In genomic region chr6:138526822-138527235, GRCh38 we compare ENCODE assay signal across 18 cellular contexts. TPM values are rescaled to one million over a fixed set of nuclear protein-coding genes. Genes with fewer than 3 reads are reported as not detected.
DNase-seq lines count a peak whose midpoint lies in the region; ATAC-seq and TF ChIP-seq lines count a peak whose summit lies in the region.
"Had no signal": no experiment of that assay in that cellular context is flagged by ENCODE, and none has a peak within 500 bp of the region (broad histone marks: within the 10 kb centered on the region; RNA-seq: fewer than 3 reads in every experiment).

No MANE protein-coding gene starts in this region.

- POLR2A ChIA-PET in IMR-90 (lab: Charles Lee; ENCODE audit: unreplicated experiment), result interaction anchor here (0.6 kb wide), 1 partner anchor 18 kb away, joined by 4 read pairs; no protein-coding TSS in a partner anchor

- no peak overlapping the region for H4K91ac ChIP-seq in IMR-90 (ENCODE audit: insufficient read depth, low read depth, low read length)

- peaks cover 23 to 38% of the 10 kb centered on the region in 2 experiments for H3K79me1 ChIP-seq in IMR-90 (ENCODE audit: low read depth in 1 of 2, low read length in 2 of 2)

- no peaks in the 10 kb centered on the region for H3K36me3 Mint-ChIP-seq in activated T-helper 1 cell treated with anti-CD3 and anti-CD28 coated beads, Interleukin-12 subunit alpha, Interleukin-12 subunit beta, Interleukin-2, Interleukin-4 antibody, amounts not matched to agents 30 ng/mL and 10 ng/mL and 1 ng/mL, durations not matched to agents 14 hours and 24 hours and 36 hours (ENCODE audit: low read depth)
- H3K36me3 Mint-ChIP-seq: CD8-positive, alpha-beta T cell; immature natural killer cell had no signal

- H3K14ac ChIP-seq in IMR-90 (replicated peaks; ENCODE audit: low read depth, low read length), result 0 out of 2 replicates have a peak overlapping the region, but pooled peaks have one; percentile 29

- H3K4ac ChIP-seq in IMR-90 (ENCODE audit: low read depth, low read length), result no peak overlapping the region

- H4K8ac ChIP-seq in IMR-90 (ENCODE audit: low read depth in 2 of 2, low read length in 2 of 2), result no peak overlapping the region

- dilution Hi-C loops in IMR-90 (cut with HindIII; ENCODE audit: low sequenced_read_pairs, unreplicated experiment), result no loop called here

- TF ChIP-seq RAD21 in IMR-90 (IDR thresholded peaks at IDR 0.05; ENCODE audit: low read length), result no peak

- intact Hi-C loops in IMR-90 (cut with micrococcal nuclease), result no loop called here
- intact Hi-C loops in ovary (cut with DNase I), result loop anchor here in 1 of 4 donors (10.0 kb wide), 1 partner anchor 412 kb away; no protein-coding TSS in a partner anchor
- intact Hi-C loops in activated T-helper 1 cell treated with anti-CD3 and anti-CD28 coated beads, Interleukin-12 subunit alpha, Interleukin-12 subunit beta, Interleukin-2, Interleukin-4 antibody, amounts not matched to agents 30 ng/mL and 10 ng/mL and 1 ng/mL, durations not matched to agents 14 hours and 24 hours and 36 hours (cut with micrococcal nuclease), result no loop called here

- TF ChIP-seq CTCF in IMR-90 (conservative IDR thresholded peaks at IDR 0.05; ENCODE audit: low read depth, low read length) (no peak), fibroblast of the aortic adventitia (IDR thresholded peaks at IDR 0.05; ENCODE audit: insufficient read depth, low read length) (no peak), osteoblast (IDR thresholded peaks at IDR 0.05; ENCODE audit: extremely low read depth, low read depth, low read length) (no peak), ovary (IDR thresholded peaks at IDR 0.05) (no peak)

- H3K27me3 Mint-ChIP-seq in activated T-helper 1 cell treated with anti-CD3 and anti-CD28 coated beads, Interleukin-12 subunit alpha, Interleukin-12 subunit beta, Interleukin-2, Interleukin-4 antibody, amounts not matched to agents 30 ng/mL and 10 ng/mL and 1 ng/mL, durations not matched to agents 14 hours and 24 hours and 36 hours (ENCODE audit: insufficient read depth), result peaks cover 14% of the 10 kb centered on the region

- H2BK5ac ChIP-seq in IMR-90 (ENCODE audit: low read depth, low read length, poor library complexity, severe bottlenecking), result no peak overlapping the region

- 0 out of 2 replicates have a peak overlapping the region, but pooled peaks have one; percentile 6 for H3K4me2 ChIP-seq in IMR-90 (ENCODE audit: low read depth, low read length)
- H3K4me2 ChIP-seq in osteoblast (ENCODE audit: insufficient read depth, low read length), result peak overlapping the region; percentile 72
- H3K4me2 ChIP-seq: SK-N-SH had no signal

- H3K4me1 ChIP-seq in IMR-90 (ENCODE audit: control insufficient read depth, insufficient read depth, low read length) (peaks cover 2% of the 10 kb centered on the region; the same call in 1 of the 2 replicates), SJCRH30 (peaks cover 5% of the 10 kb centered on the region; the same call in 1 of the 2 replicates), osteoblast (ENCODE audit: insufficient read depth, low read length) (peaks cover 6% of the 10 kb centered on the region), ovary (ENCODE audit: insufficient read depth) (no peaks in the 10 kb centered on the region)
- H3K4me1 ChIP-seq in effector memory CD4-positive, alpha-beta T cell (ENCODE audit: control insufficient read depth, insufficient read depth, low read length, poor library complexity, severe bottlenecking), result no peaks in the 10 kb centered on the region
- H3K4me1 ChIP-seq: tibial artery had no signal

- no peak overlapping the region for H3K4me3 Mint-ChIP-seq in activated T-helper 1 cell treated with anti-CD3 and anti-CD28 coated beads, Interleukin-12 subunit alpha, Interleukin-12 subunit beta, Interleukin-2, Interleukin-4 antibody, amounts not matched to agents 30 ng/mL and 10 ng/mL and 1 ng/mL, durations not matched to agents 14 hours and 24 hours and 36 hours
- H3K4me3 Mint-ChIP-seq: activated T-cell treated with anti-CD3 and anti-CD28 coated beads, Interleukin-2, amount 50 U/mL, for 4 hours; CD8-positive, alpha-beta T cell; immature natural killer cell had no signal

- DNase-seq in IMR-90 (no peak), SJCRH30 (peak; percentile 22 to 66), fibroblast of the aortic adventitia (ENCODE audit: low read depth) (peak; percentile 19), osteoblast (ENCODE audit: insufficient read length, low spot score, missing footprints) (no peak), ovary (no peak), hepatic stellate cell (ENCODE audit: low spot score) (no peak)
- DNase-seq in effector memory CD4-positive, alpha-beta T cell, result no peak
- DNase-seq in activated T-helper 1 cell treated with anti-CD3 and anti-CD28 coated beads, Interleukin-12 subunit alpha, Interleukin-12 subunit beta, Interleukin-2, Interleukin-4 antibody, amounts not matched to agents 30 ng/mL and 10 ng/mL and 1 ng/mL, durations not matched to agents 14 hours and 24 hours and 36 hours (ENCODE audit: low spot score), result no peak
- DNase-seq: activated CD4-positive, CD25-positive, alpha-beta regulatory T cell treated with anti-CD3 and anti-CD28 coated beads, Interleukin-2, amount 50 U/mL, for 72 hours; activated T-cell treated with anti-CD3 and anti-CD28 coated beads, Interleukin-2, amount 50 U/mL, for 4 hours; CD8-positive, alpha-beta T cell; immature natural killer cell; MG63; NCI-H524 treated with DMSO at 0.1 percent for 48 hours; SK-N-SH; tibial artery had no signal

- CTCF ChIA-PET in IMR-90 (lab: Yijun Ruan, JAX), result no interaction called here

- no peaks in the 10 kb centered on the region for H3K9me3 ChIP-seq in IMR-90 (ENCODE audit: control insufficient read depth, insufficient read depth, low read length)
- H3K9me3 ChIP-seq in SJCRH30 (replicated peaks), result no peaks in the 10 kb centered on the region
- no peaks in the 10 kb centered on the region for H3K9me3 ChIP-seq in osteoblast (ENCODE audit: low read depth, low read length)
- no peaks in the 10 kb centered on the region for H3K9me3 ChIP-seq in ovary
- no peaks in the 10 kb centered on the region for H3K9me3 ChIP-seq in effector memory CD4-positive, alpha-beta T cell (ENCODE audit: control insufficient read depth, low read length)
- H3K9me3 ChIP-seq: MG63, SK-N-SH, tibial artery had no signal

- no peak overlapping the region for H4K5ac ChIP-seq in IMR-90 (ENCODE audit: low read depth, low read length)

- in situ Hi-C loops in IMR-90 (cut with MboI; ENCODE audit: low sequenced_read_pairs), result no loop called here

- no peak overlapping the region for H3K18ac ChIP-seq in IMR-90 (ENCODE audit: low read depth, low read length)

- no TSS peak for BruUV-seq in IMR-90 (replicated peaks; lab: Mats Ljungman, UMichigan)

- no peaks in the 10 kb centered on the region for H3K27me3 ChIP-seq in IMR-90 (ENCODE audit: control insufficient read depth, insufficient read depth, low read length)
- no peaks in the 10 kb centered on the region for H3K27me3 ChIP-seq in SJCRH30
- H3K27me3 ChIP-seq in osteoblast (ENCODE audit: insufficient read depth, low read length), result no peaks in the 10 kb centered on the region
- no peaks in the 10 kb centered on the region for H3K27me3 ChIP-seq in ovary
- H3K27me3 ChIP-seq in effector memory CD4-positive, alpha-beta T cell (replicated peaks; ENCODE audit: control insufficient read depth, insufficient read depth, low read length, poor library complexity, severe bottlenecking), result no peaks in the 10 kb centered on the region
- H3K27me3 ChIP-seq: MG63, tibial artery had no signal

- H4K20me1 ChIP-seq in IMR-90 (ENCODE audit: insufficient read depth, low read length) (no peaks in the 10 kb centered on the region), osteoblast (ENCODE audit: insufficient read depth, low read length) (no peaks in the 10 kb centered on the region)

- H2AK5ac ChIP-seq in IMR-90 (ENCODE audit: low read depth, low read length), result no peak overlapping the region; the same call in 1 of the 2 replicates

- no peak overlapping the region for H3K4me3 ChIP-seq in IMR-90 (ENCODE audit: insufficient read depth, low read depth, low read length)
- H3K4me3 ChIP-seq in SJCRH30, result peak overlapping the region; percentile 31
- H3K4me3 ChIP-seq in fibroblast of the aortic adventitia (ENCODE audit: low read depth, low read length), result peak overlapping the region; percentile 1
- H3K4me3 ChIP-seq in osteoblast (ENCODE audit: insufficient read depth, low read length), result peak overlapping the region; percentile 64
- no peak overlapping the region for H3K4me3 ChIP-seq in ovary
- no peak overlapping the region for H3K4me3 ChIP-seq in effector memory CD4-positive, alpha-beta T cell (ENCODE audit: insufficient read depth, low read depth, low read length, poor library complexity, severe bottlenecking)
- H3K4me3 ChIP-seq: MG63, skin epidermis, tibial artery had no signal

- no peak overlapping the region for H2AK9ac ChIP-seq in IMR-90 (replicated peaks; ENCODE audit: low read depth, low read length, poor library complexity)

- no peak for TF ChIP-seq POLR2A in IMR-90 (IDR thresholded peaks at IDR 0.05; ENCODE audit: low read depth, low read length)
- no peak for TF ChIP-seq POLR2A in ovary (IDR thresholded peaks at IDR 0.05)

- no peak overlapping the region for H3K27ac ChIP-seq in IMR-90 (ENCODE audit: insufficient read depth, low read length)
- H3K27ac ChIP-seq in SJCRH30, result no peak overlapping the region
- H3K27ac ChIP-seq in osteoblast (ENCODE audit: low read depth, low read length), result no peak overlapping the region
- no peak overlapping the region for H3K27ac ChIP-seq in ovary
- no peak overlapping the region for H3K27ac ChIP-seq in effector memory CD4-positive, alpha-beta T cell (ENCODE audit: insufficient read depth, low read length, poor library complexity, severe bottlenecking)
- H3K27ac ChIP-seq: HL-60, skin epidermis, tibial artery had no signal

- H2BK120ac ChIP-seq in IMR-90 (ENCODE audit: low read depth, low read length), result 0 out of 2 replicates have a peak overlapping the region, but pooled peaks have one; percentile 3

- no peak overlapping the region; the same call in 1 of the 2 replicates for H2BK20ac ChIP-seq in IMR-90 (ENCODE audit: low read depth, low read length)

- H3K56ac ChIP-seq in IMR-90 (ENCODE audit: extremely low read depth, insufficient read depth, low read length), result no peak overlapping the region

- no peaks in the 10 kb centered on the region for H3K79me2 ChIP-seq in osteoblast (ENCODE audit: insufficient read depth, low read length)

- H3K9ac ChIP-seq in IMR-90 (ENCODE audit: low read depth, low read length), result no peak overlapping the region
- H3K9ac ChIP-seq: SK-N-SH had no signal

- H3K9me3 Mint-ChIP-seq in activated T-helper 1 cell treated with anti-CD3 and anti-CD28 coated beads, Interleukin-12 subunit alpha, Interleukin-12 subunit beta, Interleukin-2, Interleukin-4 antibody, amounts not matched to agents 30 ng/mL and 10 ng/mL and 1 ng/mL, durations not matched to agents 14 hours and 24 hours and 36 hours, result no peaks in the 10 kb centered on the region
- H3K9me3 Mint-ChIP-seq: activated T-cell treated with anti-CD3 and anti-CD28 coated beads, Interleukin-2, amount 50 U/mL, for 4 hours; CD8-positive, alpha-beta T cell; immature natural killer cell had no signal

- H2AFZ ChIP-seq in IMR-90 (replicated peaks; ENCODE audit: low read length, poor library complexity) (no peak overlapping the region), osteoblast (ENCODE audit: low read length) (peak overlapping the region; percentile 87)

- H2BK15ac ChIP-seq in IMR-90 (ENCODE audit: low read depth, low read length), result no peak overlapping the region

- no peak overlapping the region for H3K27ac Mint-ChIP-seq in activated T-helper 1 cell treated with anti-CD3 and anti-CD28 coated beads, Interleukin-12 subunit alpha, Interleukin-12 subunit beta, Interleukin-2, Interleukin-4 antibody, amounts not matched to agents 30 ng/mL and 10 ng/mL and 1 ng/mL, durations not matched to agents 14 hours and 24 hours and 36 hours
- H3K27ac Mint-ChIP-seq: CD8-positive, alpha-beta T cell; immature natural killer cell had no signal

- H3K9me1 ChIP-seq in IMR-90 (ENCODE audit: insufficient read depth, low read length), result no peaks in the 10 kb centered on the region; the same call in 1 of the 2 replicates

- H3K36me3 ChIP-seq in IMR-90 (ENCODE audit: control insufficient read depth, insufficient read depth, low read length) (no peaks in the 10 kb centered on the region), SJCRH30 (no peaks in the 10 kb centered on the region), osteoblast (ENCODE audit: insufficient read depth, low read length) (no peaks in the 10 kb centered on the region), ovary (no peaks in the 10 kb centered on the region)
- no peaks in the 10 kb centered on the region for H3K36me3 ChIP-seq in effector memory CD4-positive, alpha-beta T cell (ENCODE audit: control insufficient read depth, insufficient read depth, low read length)
- H3K36me3 ChIP-seq: MG63, tibial artery had no signal

- WGBS in IMR-90 (ENCODE audit: extremely low coverage in 2 of 2, insufficient read length in 1 of 2), 2 experiments, result 67% methylated on average over 4 of the region's 11 CpGs; no CpG with 5 or more reads in 1 of the 2 experiments
- 42 to 56% (median 43%) methylated on average over 11 of the region's 11 CpGs for WGBS in ovary, 3 donors

- no peak for ATAC-seq in IMR-90 (ENCODE audit: low read depth)
- ATAC-seq: activated T-cell treated with anti-CD3 and anti-CD28 coated beads, Interleukin-2, amount 50 U/mL, for 4 hours; CD8-positive, alpha-beta T cell had no signal

- TF ChIP-seq EP300 in ovary (IDR thresholded peaks at IDR 0.05), result no peak

- H3K4me1 Mint-ChIP-seq in activated T-helper 1 cell treated with anti-CD3 and anti-CD28 coated beads, Interleukin-12 subunit alpha, Interleukin-12 subunit beta, Interleukin-2, Interleukin-4 antibody, amounts not matched to agents 30 ng/mL and 10 ng/mL and 1 ng/mL, durations not matched to agents 14 hours and 24 hours and 36 hours (ENCODE audit: low read depth), result no peaks in the 10 kb centered on the region
- H3K4me1 Mint-ChIP-seq: immature natural killer cell had no signal

- H3K23ac ChIP-seq in IMR-90 (ENCODE audit: low read depth, low read length), result no peak overlapping the region

RNA-seq across cellular contexts. Expression of gene NHSL1, which starts 27.5 kb away (rescaled TPM):
- total RNA-seq in IMR-90 (2012; rRNA removed) (6.9 and 7.2 TPM in 2 replicates), fibroblast of the aortic adventitia (ENCODE audit: low replicate concordance) (7.9 and 17.8 TPM in 2 replicates), osteoblast (6.2 and 6.9 TPM in 2 replicates), ovary (1 to 10 TPM; 1.0 to 7.1 (median 2.6) TPM)
- polyA plus RNA-seq in IMR-90 (2012; rRNA removed) (5.6 and 6.0 TPM in 2 replicates), ovary (1 to 10 TPM in 1 of 2 donors, under 1 TPM in 1; 0.84 to 5.8 TPM)
- 1.7 and 2.4 TPM in 2 replicates for polyA plus RNA-seq in IMR-90 (2012; cell fraction: cytosol; rRNA removed)
- 3.7 and 6.6 TPM in 2 replicates for polyA plus RNA-seq in IMR-90 (2012; cell fraction: nucleus; rRNA removed; ENCODE audit: low replicate concordance)
- 4.1 and 5.3 TPM in 2 replicates for total RNA-seq in SJCRH30 (2014; rRNA removed; shearing (Covaris generic))
- total RNA-seq in activated T-helper 1 cell treated with anti-CD3 and anti-CD28 coated beads, Interleukin-12 subunit alpha, Interleukin-12 subunit beta, Interleukin-2, Interleukin-4 antibody, amounts not matched to agents 30 ng/mL and 10 ng/mL and 1 ng/mL, durations not matched to agents 14 hours and 24 hours and 36 hours, result 0.49 and 0.86 TPM in 2 replicates
- total RNA-seq: CD8-positive, alpha-beta T cell had no signal

Comparison
In these comparisons a context has a peak if more than half of its experiments do, and no peak if none do; other contexts are left out.
1. DNase-seq: peak in SJCRH30 (2 of 2) and fibroblast of the aortic adventitia (single experiment); none in IMR-90 (single experiment), osteoblast (single experiment), ovary (0 of 5), effector memory CD4-positive, alpha-beta T cell (0 of 3), activated T-helper 1 cell treated with anti-CD3 and anti-CD28 coated beads, Interleukin-12 subunit alpha, Interleukin-12 subunit beta, Interleukin-2, Interleukin-4 antibody, amounts not matched to agents 30 ng/mL and 10 ng/mL and 1 ng/mL, durations not matched to agents 14 hours and 24 hours and 36 hours (single experiment) and hepatic stellate cell (single experiment).
2. H3K4me3 ChIP-seq: peak in SJCRH30 (single experiment), fibroblast of the aortic adventitia (single experiment) and osteoblast (single experiment); none in IMR-90 (single experiment), ovary (single experiment) and effector memory CD4-positive, alpha-beta T cell (single experiment).